ENCODE assay signal across 22 cellular contexts in genomic region chr20:2399390-2399789, GRCh38. TPM values are rescaled to one million over a fixed set of nuclear protein-coding genes. Genes with fewer than 3 reads are reported as not detected.
"Had no signal": no experiment of that assay in that cellular context is flagged by ENCODE, and none has a peak within 500 bp of the region (broad histone marks: within the 10 kb centered on the region; RNA-seq: fewer than 3 reads in every experiment).

No MANE protein-coding gene starts in this region.

- H3K4me2 ChIP-seq: SK-N-SH had no signal

- H3K9me3 ChIP-seq: SK-N-SH had no signal

- DNase-seq: KBM-7, MV-4-11, NCI-H1048, NCI-H1105, NCI-H1417, NCI-H1436 treated with DMSO at 0.1 percent for 48 hours, NCI-H1694, NCI-H187 treated with DMSO at 0.1 percent for 48 hours, NCI-H2029 treated with DMSO at 0.1 percent for 48 hours, NCI-H2107, NCI-H2227 treated with DMSO at 0.1 percent for 48 hours, NCI-H524, NCI-H69, NCI-H774, Right ventricle myocardium superior, RPMI8226, SK-N-SH had no signal

RNA-seq across cellular contexts. Expression of gene TGM6, which starts 18.7 kb away (rescaled TPM):
- total RNA-seq: HT-29, LHCN-M2, MCF 10A, NCI-H460, Right ventricle myocardium superior, SK-MEL-5 had no signal
